Comparison of ENCODE assay signal across 8 cellular contexts in genomic region chr2:64865073-64865830, GRCh38.
A peak's percentile ranks its signal among the peaks of the same experiment; 100 is the strongest.
DNase-seq lines count a peak whose midpoint lies in the region; ATAC-seq, FAIRE-seq and TF ChIP-seq lines count a peak whose summit lies in the region.

No MANE protein-coding gene starts in this region.

- H3K27ac ChIP-seq in mammary epithelial cell (ENCODE audit: insufficient read depth, low read depth, low read length) (peak overlapping the region; percentile 45), skin epidermis (peak overlapping the region; percentile 75 to 99 (median 95))

- H3K4me1 ChIP-seq in ES-I3 (ENCODE audit: insufficient read depth, low read length) (0 out of 2 replicates have a peak, but pooled peaks cover 4% of the 10 kb centered on the region), mammary epithelial cell (ENCODE audit: insufficient read depth, low read length) (peaks cover 22% of the 10 kb centered on the region)

- intact Hi-C loops in mammary epithelial cell (cut with micrococcal nuclease) = loop anchor here (1.0 to 2.0 kb wide), 6 partner anchors 58 to 342 kb away; no protein-coding TSS in a partner anchor

- peak; percentile 22 for TF ChIP-seq CTCF in NB4 (IDR thresholded peaks at IDR 0.05; ENCODE audit: low read depth, low read length)
- TF ChIP-seq CTCF in WTC11 (IDR thresholded peaks at IDR 0.05) = peak; percentile 90
- TF ChIP-seq CTCF in mammary epithelial cell (conservative IDR thresholded peaks at IDR 0.05 in 1 of 2, IDR thresholded peaks at IDR 0.05 in 1 of 2; ENCODE audit: extremely low read depth in 1 of 2, insufficient read depth in 1 of 2, low read depth in 1 of 2, low read length in 2 of 2) = peak; percentile 37 to 50

- peaks cover 21% of the 10 kb centered on the region for H3K27me3 Mint-ChIP-seq in WTC11 (ENCODE audit: low read depth)

- no peaks in the 10 kb centered on the region for H3K79me2 ChIP-seq in mammary epithelial cell (ENCODE audit: insufficient read depth, low read length)

- H3K9ac ChIP-seq in ES-I3 (ENCODE audit: low read depth, low read length) = peak overlapping the region; percentile 48
- H3K9ac ChIP-seq in mammary epithelial cell (ENCODE audit: insufficient read depth, low read length) = peak overlapping the region; percentile 57

- in situ Hi-C loops in mammary epithelial cell (cut with MboI; ENCODE audit: low sequenced_read_pairs in 2 of 2) = loop anchor here in 1 of 2 donors (10.0 kb wide), 2 partner anchors 230 to 270 kb away; no protein-coding TSS in a partner anchor

- FAIRE-seq in RCC 7860 (lab: Jason Lieb, UNC) = no peak

- no peaks in the 10 kb centered on the region for H3K9me3 Mint-ChIP-seq in WTC11

- CTCF ChIA-PET in WTC11 (lab: Charles Lee) = interaction anchor here (0.6 to 1.3 kb wide), 18 partner anchors 8 to 688 kb away, joined by 3 to 33 read pairs (median 5); partner anchors contain the start of gene SERTAD2
- CTCF ChIA-PET in mammary epithelial cell (lab: Charles Lee; ENCODE audit: low non-redundant PET) = interaction anchor here (0.6 to 0.8 kb wide), 2 partner anchors 95 to 219 kb away, joined by 8 to 40 read pairs; no protein-coding TSS in a partner anchor

- ATAC-seq in WTC11 = peak; percentile 79

- dilution Hi-C loops in mammary epithelial cell (cut with HindIII; ENCODE audit: low sequenced_read_pairs) = no loop called here

- no peaks in the 10 kb centered on the region for H3K27me3 ChIP-seq in mammary epithelial cell (ENCODE audit: insufficient read depth, low read length)

- WGBS in mammary epithelial cell (ENCODE audit: low coverage, missing lambda C conversion rate) = 3% methylated on average over 35 of the region's 67 CpGs

- no peaks in the 10 kb centered on the region for H3K9me3 ChIP-seq in ES-I3 (ENCODE audit: control insufficient read depth, insufficient read depth, low read length)
- peaks cover 5% of the 10 kb centered on the region for H3K9me3 ChIP-seq in mammary epithelial cell (replicated peaks; ENCODE audit: insufficient read depth, low read length)

- DNase-seq in H4 (ENCODE audit: low spot score) (peak; percentile 43), NB4 (ENCODE audit: low read depth) (peak; percentile 82), WTC11 (ENCODE audit: low spot score) (peak; percentile 57), mammary epithelial cell (peak; percentile 45), iPS-NIHi7 (ENCODE audit: extremely low spot score) (peak; percentile 87), RCC 7860 (ENCODE audit: low spot score) (no peak)

- H2AFZ ChIP-seq in mammary epithelial cell (ENCODE audit: low read depth, low read length) = peak overlapping the region; percentile 95

- BruUV-seq in mammary epithelial cell (replicated peaks; lab: Mats Ljungman, UMichigan) = no TSS peak

- H3K4me1 Mint-ChIP-seq in WTC11 = no peaks in the 10 kb centered on the region

- H3K36me3 Mint-ChIP-seq in WTC11 = no peaks in the 10 kb centered on the region

- no peaks in the 10 kb centered on the region for H3K36me3 ChIP-seq in ES-I3 (ENCODE audit: insufficient read depth, low read length)
- H3K36me3 ChIP-seq in mammary epithelial cell (ENCODE audit: insufficient read depth, low read length) = no peaks in the 10 kb centered on the region

- no peak overlapping the region for H3K4me3 Mint-ChIP-seq in WTC11

- H3K27ac Mint-ChIP-seq in WTC11 = no peak overlapping the region

- POLR2A ChIA-PET in WTC11 (lab: Charles Lee) = interaction anchor here (0.7 to 1.3 kb wide), 4 partner anchors 8 to 661 kb away, joined by 3 to 10 read pairs (median 5); partner anchors contain the start of gene SERTAD2

- TF ChIP-seq POLR2A in NB4 (IDR thresholded peaks at IDR 0.05; ENCODE audit: extremely low read depth, insufficient read length) = no peak

- H3K4me2 ChIP-seq in mammary epithelial cell (ENCODE audit: insufficient read depth, low read depth, low read length) = peak overlapping the region; percentile 87

- H4K20me1 ChIP-seq in mammary epithelial cell (ENCODE audit: insufficient read depth, low read length) = no peaks in the 10 kb centered on the region

- peak overlapping the region; percentile 66 for H3K4me3 ChIP-seq in NB4 (ENCODE audit: low read depth, low read length)
- peak overlapping the region; percentile 41 to 50 (median 48) for H3K4me3 ChIP-seq in mammary epithelial cell (replicated peaks in 1 of 3; ENCODE audit: insufficient read depth in 1 of 3, low read depth in 2 of 3, low read length in 3 of 3)
- peak overlapping the region; percentile 36 to 61 (median 58) for H3K4me3 ChIP-seq in skin epidermis

TF ChIP-seq in WTC11, 78 proteins besides CTCF, POLR2A, EP300 and RAD21:
- TF ChIP-seq GABPB1 (CRISPR knock-in tag; IDR thresholded peaks at IDR 0.05) (peak; percentile 18; the same call in 1 of the 2 replicates), FOXJ3 (CRISPR knock-in tag; IDR thresholded peaks at IDR 0.05; ENCODE audit: borderline replicate concordance) (no peak)

Comparison
In these comparisons a context has a peak if more than half of its experiments do, and no peak if none do; other contexts are left out.
1. CTCF ChIP-seq: peak in every context shown above with its lines; median percentile 90 in WTC11; 44 in mammary epithelial cell; 22 in NB4.